14 cellular contexts compared by ENCODE assay signal in the genomic region with DNA sequence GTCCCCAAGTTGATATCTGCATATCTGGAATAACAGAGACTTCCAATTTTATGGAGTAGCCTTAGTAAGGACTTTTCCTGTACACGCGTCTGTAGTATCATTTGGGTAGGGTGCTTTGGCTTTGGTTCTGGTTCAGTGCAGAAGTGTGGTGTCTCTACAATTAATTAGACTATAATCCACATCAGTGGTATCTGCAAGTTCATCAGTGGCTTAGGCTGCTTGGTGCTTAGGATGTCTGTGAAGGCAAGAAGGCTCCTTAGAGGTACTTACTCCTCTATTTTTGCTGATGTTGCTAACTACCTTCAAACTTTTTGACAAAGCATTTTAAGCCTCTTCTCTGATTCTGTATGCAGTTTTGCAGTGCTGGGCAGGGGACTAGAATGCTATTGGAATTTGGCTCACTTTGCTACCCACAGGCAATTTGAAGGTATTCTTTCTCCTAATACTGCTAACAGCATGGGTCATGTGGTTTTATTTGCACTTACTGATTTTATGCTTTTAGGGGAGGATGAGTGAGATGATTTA. TPM values are rescaled to one million over a fixed set of nuclear protein-coding genes. Genes with fewer than 3 reads are reported as not detected.
DNase-seq lines count a peak whose midpoint lies in the region; TF ChIP-seq lines count a peak whose summit lies in the region.
"Had no signal": no experiment of that assay in that cellular context is flagged by ENCODE, and none has a peak within 500 bp of the region (broad histone marks: within the 10 kb centered on the region; RNA-seq: fewer than 3 reads in every experiment).

No MANE protein-coding gene starts in this region.

- no peak for TF ChIP-seq CTCF in nephron (IDR thresholded peaks at IDR 0.05; ENCODE audit: unreplicated experiment in 3 of 3)

- DNase-seq in Karpas-422 = peak; percentile 14
- no peak for DNase-seq in adipocyte (ENCODE audit: low read depth)
- no peak for DNase-seq in HPDE6-E6E7 (ENCODE audit: extremely low spot score)
- no peak for DNase-seq in ecto neural progenitor cell (ENCODE audit: low spot score)
- DNase-seq: C1 segment of cervical spinal cord; Calu3; CD4-positive, alpha-beta memory T cell; COR-L47; DND-41; GM23248; H7; HCEC 1CT had no signal

- H3K9ac ChIP-seq in Karpas-422 (ENCODE audit: low read length) (no peak overlapping the region), adipocyte (ENCODE audit: low read length) (no peak overlapping the region), subcutaneous abdominal adipose tissue (ENCODE audit: low read length in 5 of 5) (no peak overlapping the region)
- H3K9ac ChIP-seq: GM23248 had no signal

- H3K4me3 ChIP-seq in Karpas-422 (ENCODE audit: low read length) (no peak overlapping the region), adipocyte (ENCODE audit: low read length) (peak overlapping the region; percentile 42), subcutaneous abdominal adipose tissue (ENCODE audit: low read depth in 1 of 5, low read length in 5 of 5) (peak overlapping the region in 3 of 5 donors; percentile 6 to 39 (median 35))
- H3K4me3 ChIP-seq: GM23248 had no signal

- no peak overlapping the region for H2AFZ ChIP-seq in Karpas-422 (ENCODE audit: low read length)
- H2AFZ ChIP-seq: GM23248 had no signal

- H3K36me3 Mint-ChIP-seq in nephron (ENCODE audit: low read depth) = peaks cover 97% of the 10 kb centered on the region

- no peaks in the 10 kb centered on the region for H4K20me1 ChIP-seq in Karpas-422 (ENCODE audit: insufficient read depth, low read depth, low read length)

- H3K27me3 ChIP-seq in Karpas-422 (ENCODE audit: low read length) = no peaks in the 10 kb centered on the region
- no peaks in the 10 kb centered on the region for H3K27me3 ChIP-seq in adipocyte (replicated peaks; ENCODE audit: control insufficient read depth, insufficient read depth, low read length)
- no peaks in the 10 kb centered on the region for H3K27me3 ChIP-seq in subcutaneous abdominal adipose tissue (ENCODE audit: control insufficient read depth in 5 of 5, insufficient read depth in 4 of 5, low read length in 5 of 5)

- no peak overlapping the region for H3K4me3 Mint-ChIP-seq in nephron
- H3K4me3 Mint-ChIP-seq: CD4-positive, alpha-beta memory T cell had no signal

- H3K9me3 ChIP-seq in Karpas-422 (ENCODE audit: low read length) (peaks cover 46% of the 10 kb centered on the region), adipocyte (ENCODE audit: control insufficient read depth, low read length) (peaks cover 93% of the 10 kb centered on the region), subcutaneous abdominal adipose tissue (ENCODE audit: control insufficient read depth in 5 of 5, low read length in 5 of 5) (peaks cover 37 to 82% (median 76%) of the 10 kb centered on the region in 5 donors)

- H3K9me2 ChIP-seq in Karpas-422 (replicated peaks; ENCODE audit: insufficient read depth, low read length) = no peaks in the 10 kb centered on the region

- no peaks in the 10 kb centered on the region for H3K4me1 ChIP-seq in Karpas-422 (ENCODE audit: low read length)
- no peaks in the 10 kb centered on the region for H3K4me1 ChIP-seq in adipocyte (ENCODE audit: control insufficient read depth, insufficient read depth, low read length)
- peaks cover 0 to 12% (median 8%) of the 10 kb centered on the region in 5 donors for H3K4me1 ChIP-seq in subcutaneous abdominal adipose tissue (ENCODE audit: control insufficient read depth in 5 of 5, insufficient read depth in 5 of 5, low read length in 5 of 5)

- H3K36me3 ChIP-seq in Karpas-422 (ENCODE audit: insufficient read depth, low read length) (no peaks in the 10 kb centered on the region), adipocyte (ENCODE audit: control insufficient read depth, insufficient read depth, low read length, severe bottlenecking) (no peaks in the 10 kb centered on the region), subcutaneous abdominal adipose tissue (ENCODE audit: control insufficient read depth in 5 of 5, insufficient read depth in 5 of 5, low read length in 5 of 5) (no peaks in the 10 kb centered on the region)

- H3K27me3 Mint-ChIP-seq in nephron (ENCODE audit: low read depth) = peaks cover 3% of the 10 kb centered on the region
- H3K27me3 Mint-ChIP-seq: CD4-positive, alpha-beta memory T cell had no signal

- peaks cover 38% of the 10 kb centered on the region for H3K4me1 Mint-ChIP-seq in nephron

- no peak overlapping the region for H3K4me2 ChIP-seq in Karpas-422 (ENCODE audit: low read depth, low read length, poor library complexity, severe bottlenecking)

- no peaks in the 10 kb centered on the region for H3K79me2 ChIP-seq in Karpas-422 (ENCODE audit: low read length)

- H3K27ac ChIP-seq in Karpas-422 (ENCODE audit: low read length) (no peak overlapping the region), subcutaneous abdominal adipose tissue (ENCODE audit: low read depth, low read length) (no peak overlapping the region)
- H3K27ac ChIP-seq: GM23248 had no signal

- H3K9me3 Mint-ChIP-seq in nephron = peaks cover 83% of the 10 kb centered on the region

- peak overlapping the region; percentile 34 to 60 (median 56) for H3K27ac Mint-ChIP-seq in nephron
- H3K27ac Mint-ChIP-seq: CD4-positive, alpha-beta memory T cell had no signal

RNA-seq across cellular contexts. Expression of a gene that starts 49.4 kb away (rescaled TPM):
- total RNA-seq in Karpas-422 (2014; rRNA removed; shearing (Covaris generic); ENCODE audit: low replicate concordance) = 2.7 and 3.0 TPM in 2 replicates
